24 cellular contexts compared by ENCODE assay signal in the genomic region with DNA sequence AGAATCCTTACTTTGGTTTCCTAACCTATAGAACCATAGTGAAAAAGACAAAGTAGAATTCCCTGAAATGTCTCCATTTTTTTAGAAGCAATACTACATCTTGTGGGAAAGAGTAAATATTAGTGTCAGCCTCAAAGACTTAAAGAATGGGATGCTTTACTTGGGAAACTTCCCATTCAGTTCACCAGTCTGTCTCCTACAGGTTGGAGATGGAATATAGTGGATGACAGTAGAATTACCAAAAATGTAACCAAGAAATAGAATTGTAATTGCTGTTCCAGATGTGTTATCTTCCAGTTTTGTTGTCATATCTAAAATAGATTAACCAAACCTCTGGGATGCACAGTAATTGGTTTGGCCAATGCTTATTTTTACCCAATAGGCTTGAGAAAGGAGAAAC.
"Had no signal": no experiment of that assay in that cellular context is flagged by ENCODE, and none has a peak within 500 bp of the region (broad histone marks: within the 10 kb centered on the region; RNA-seq: fewer than 3 reads in every experiment).

No MANE protein-coding gene starts in this region.

- H3K4me2 ChIP-seq: KMS-11 had no signal

- H3K9me3 ChIP-seq: MG63 had no signal

- H3K4me1 Mint-ChIP-seq: activated CD4-positive, alpha-beta memory T cell treated with anti-CD3 and anti-CD28 coated beads, Interleukin-2, amount 10 ng/mL, durations not matched to agents 7 days and 5 days; activated CD4-positive, alpha-beta T cell treated with anti-CD3 and anti-CD28 coated beads, Interleukin-2, amount 10 ng/mL, durations not matched to agents 7 days and 5 days; activated T-helper 17 cell treated with anti-CD3 and anti-CD28 coated beads, Interleukin-2, amount 50 U/mL, for 72 hours; T-helper 17 cell had no signal

- H3K9ac ChIP-seq: KMS-11 had no signal

- H3K27ac Mint-ChIP-seq: activated CD4-positive, alpha-beta memory T cell treated with anti-CD3 and anti-CD28 coated beads, Interleukin-2, amount 10 ng/mL, durations not matched to agents 7 days and 5 days; activated CD4-positive, alpha-beta T cell treated with anti-CD3 and anti-CD28 coated beads, Interleukin-2, amount 10 ng/mL, durations not matched to agents 7 days and 5 days; activated naive CD4-positive, alpha-beta T cell treated with anti-CD3 and anti-CD28 coated beads for 36 hours; activated naive CD8-positive, alpha-beta T cell; activated T-helper 17 cell treated with anti-CD3 and anti-CD28 coated beads, Interleukin-2, amount 50 U/mL, for 72 hours; T-helper 17 cell had no signal

- H3K27me3 Mint-ChIP-seq: activated CD4-positive, alpha-beta memory T cell treated with anti-CD3 and anti-CD28 coated beads, Interleukin-2, amount 10 ng/mL, durations not matched to agents 7 days and 5 days; activated CD4-positive, alpha-beta T cell treated with anti-CD3 and anti-CD28 coated beads, Interleukin-2, amount 10 ng/mL, durations not matched to agents 7 days and 5 days; activated naive CD8-positive, alpha-beta T cell; activated T-helper 17 cell treated with anti-CD3 and anti-CD28 coated beads, Interleukin-2, amount 50 U/mL, for 72 hours; T-helper 17 cell had no signal

- H3K27me3 ChIP-seq: brain microvascular endothelial cell, MG63 had no signal

- DNase-seq: activated CD4-positive, alpha-beta memory T cell treated with anti-CD3 and anti-CD28 coated beads, Interleukin-2, amount 10 ng/mL, durations not matched to agents 7 days and 5 days; activated CD4-positive, alpha-beta T cell treated with anti-CD3 and anti-CD28 coated beads, Interleukin-2, amount 10 ng/mL, durations not matched to agents 7 days and 5 days; activated CD4-positive, CD25-positive, alpha-beta regulatory T cell; activated gamma-delta T cell; activated naive CD4-positive, alpha-beta T cell treated with anti-CD3 and anti-CD28 coated beads for 36 hours; activated T-cell treated with anti-CD3 and anti-CD28 coated beads for 4 hours; activated T-cell treated with anti-CD3 and anti-CD28 coated beads, Interleukin-2, amount 50 U/mL, for 48 hours; amygdala; brain microvascular endothelial cell; central memory CD4-positive, alpha-beta T cell; MG63; MV-4-11; NCI-H1092 treated with DMSO at 0.1 percent for 48 hours; NCI-H1436; NCI-H1694 treated with DMSO at 0.1 percent for 48 hours; NCI-H2029 treated with DMSO at 0.1 percent for 48 hours; NCI-H510A treated with DMSO at 0.1 percent for 48 hours; PC-3; SHP77 treated with DMSO at 0.1 percent for 48 hours; T-helper 17 cell; T-helper 9 cell had no signal

- H3K4me3 ChIP-seq: MG63 had no signal

- H3K27ac ChIP-seq: brain microvascular endothelial cell, KMS-11 had no signal

- H3K36me3 Mint-ChIP-seq: activated naive CD8-positive, alpha-beta T cell had no signal

- H3K4me3 Mint-ChIP-seq: activated CD4-positive, alpha-beta memory T cell treated with anti-CD3 and anti-CD28 coated beads, Interleukin-2, amount 10 ng/mL, durations not matched to agents 7 days and 5 days; activated CD4-positive, alpha-beta T cell treated with anti-CD3 and anti-CD28 coated beads, Interleukin-2, amount 10 ng/mL, durations not matched to agents 7 days and 5 days; activated naive CD4-positive, alpha-beta T cell treated with anti-CD3 and anti-CD28 coated beads for 36 hours; activated naive CD8-positive, alpha-beta T cell; activated T-helper 17 cell treated with anti-CD3 and anti-CD28 coated beads, Interleukin-2, amount 50 U/mL, for 72 hours; T-helper 17 cell had no signal

- H3K9me3 Mint-ChIP-seq: activated CD4-positive, alpha-beta memory T cell treated with anti-CD3 and anti-CD28 coated beads, Interleukin-2, amount 10 ng/mL, durations not matched to agents 7 days and 5 days; activated CD4-positive, alpha-beta T cell treated with anti-CD3 and anti-CD28 coated beads, Interleukin-2, amount 10 ng/mL, durations not matched to agents 7 days and 5 days had no signal

- H3K36me3 ChIP-seq: brain microvascular endothelial cell, MG63 had no signal

- ATAC-seq: activated T-helper 17 cell treated with anti-CD3 and anti-CD28 coated beads, Interleukin-2, amount 50 U/mL, for 72 hours; PC-3; T-helper 17 cell had no signal
